In the genomic region with DNA sequence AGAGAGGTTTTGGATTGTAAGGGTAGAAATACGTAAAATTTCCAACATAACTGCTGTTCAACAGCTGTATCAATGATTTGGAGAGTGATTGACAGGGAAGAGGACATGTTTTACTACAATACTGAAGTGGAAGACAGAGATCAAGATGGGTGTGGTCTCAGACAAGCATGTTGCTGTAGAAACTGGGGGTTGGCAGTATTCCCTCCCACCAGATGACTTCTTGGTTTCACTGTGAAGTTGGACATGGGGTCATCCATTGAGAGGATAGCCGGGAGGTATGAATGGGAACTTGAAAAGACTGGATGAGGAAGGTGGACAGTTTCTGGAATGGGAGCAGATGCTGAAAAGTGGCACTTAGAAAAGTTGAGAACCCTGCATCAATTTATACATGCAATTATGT, we compare ENCODE assay signal across 2 cellular contexts.
TF ChIP-seq lines count a peak whose summit lies in the region.

No MANE protein-coding gene starts in this region.

TF ChIP-seq in SK-N-SH, 30 proteins besides CTCF, POLR2A, EP300 and RAD21 (continued from another document):
- TF ChIP-seq FOXM1 (IDR thresholded peaks at IDR 0.05; ENCODE audit: low read depth), result no peak
- no peak for TF ChIP-seq FOSL2 (IDR thresholded peaks at IDR 0.05; ENCODE audit: borderline replicate concordance, low read depth)
- no peak for TF ChIP-seq TEAD4 (IDR thresholded peaks at IDR 0.05; ENCODE audit: borderline replicate concordance, insufficient read depth)

TF ChIP-seq in SK-N-SH treated with all-trans-retinoic acid at 6 μM for 48 hours, 23 proteins besides CTCF, POLR2A, EP300 and RAD21 (continued from another document):
- TF ChIP-seq, protein P1, sequence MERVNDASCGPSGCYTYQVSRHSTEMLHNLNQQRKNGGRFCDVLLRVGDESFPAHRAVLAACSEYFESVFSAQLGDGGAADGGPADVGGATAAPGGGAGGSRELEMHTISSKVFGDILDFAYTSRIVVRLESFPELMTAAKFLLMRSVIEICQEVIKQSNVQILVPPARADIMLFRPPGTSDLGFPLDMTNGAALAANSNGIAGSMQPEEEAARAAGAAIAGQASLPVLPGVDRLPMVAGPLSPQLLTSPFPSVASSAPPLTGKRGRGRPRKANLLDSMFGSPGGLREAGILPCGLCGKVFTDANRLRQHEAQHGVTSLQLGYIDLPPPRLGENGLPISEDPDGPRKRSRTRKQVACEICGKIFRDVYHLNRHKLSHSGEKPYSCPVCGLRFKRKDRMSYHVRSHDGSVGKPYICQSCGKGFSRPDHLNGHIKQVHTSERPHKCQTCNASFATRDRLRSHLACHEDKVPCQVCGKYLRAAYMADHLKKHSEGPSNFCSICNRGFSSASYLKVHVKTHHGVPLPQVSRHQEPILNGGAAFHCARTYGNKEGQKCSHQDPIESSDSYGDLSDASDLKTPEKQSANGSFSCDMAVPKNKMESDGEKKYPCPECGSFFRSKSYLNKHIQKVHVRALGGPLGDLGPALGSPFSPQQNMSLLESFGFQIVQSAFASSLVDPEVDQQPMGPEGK (CRISPR knock-in tag; IDR thresholded peaks at IDR 0.05; ENCODE audit: borderline replicate concordance), result no peak
- TF ChIP-seq ARNTL (CRISPR knock-in tag; IDR thresholded peaks at IDR 0.05; ENCODE audit: borderline replicate concordance, low read depth) (no peak), CSDC2 (CRISPR knock-in tag; IDR thresholded peaks at IDR 0.05) (no peak), OSR1 (CRISPR knock-in tag; IDR thresholded peaks at IDR 0.05) (no peak), TOX (CRISPR knock-in tag; IDR thresholded peaks at IDR 0.05; ENCODE audit: borderline replicate concordance) (no peak)
- TF ChIP-seq, protein P2, sequence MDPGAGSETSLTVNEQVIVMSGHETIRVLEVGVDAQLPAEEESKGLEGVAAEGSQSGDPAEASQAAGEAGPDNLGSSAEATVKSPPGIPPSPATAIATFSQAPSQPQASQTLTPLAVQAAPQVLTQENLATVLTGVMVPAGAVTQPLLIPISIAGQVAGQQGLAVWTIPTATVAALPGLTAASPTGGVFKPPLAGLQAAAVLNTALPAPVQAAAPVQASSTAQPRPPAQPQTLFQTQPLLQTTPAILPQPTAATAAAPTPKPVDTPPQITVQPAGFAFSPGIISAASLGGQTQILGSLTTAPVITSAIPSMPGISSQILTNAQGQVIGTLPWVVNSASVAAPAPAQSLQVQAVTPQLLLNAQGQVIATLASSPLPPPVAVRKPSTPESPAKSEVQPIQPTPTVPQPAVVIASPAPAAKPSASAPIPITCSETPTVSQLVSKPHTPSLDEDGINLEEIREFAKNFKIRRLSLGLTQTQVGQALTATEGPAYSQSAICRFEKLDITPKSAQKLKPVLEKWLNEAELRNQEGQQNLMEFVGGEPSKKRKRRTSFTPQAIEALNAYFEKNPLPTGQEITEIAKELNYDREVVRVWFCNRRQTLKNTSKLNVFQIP (CRISPR knock-in tag; IDR thresholded peaks at IDR 0.05; ENCODE audit: borderline replicate concordance, low read depth), result no peak
